Comparison of ENCODE assay signal across 18 cellular contexts in the genomic region with DNA sequence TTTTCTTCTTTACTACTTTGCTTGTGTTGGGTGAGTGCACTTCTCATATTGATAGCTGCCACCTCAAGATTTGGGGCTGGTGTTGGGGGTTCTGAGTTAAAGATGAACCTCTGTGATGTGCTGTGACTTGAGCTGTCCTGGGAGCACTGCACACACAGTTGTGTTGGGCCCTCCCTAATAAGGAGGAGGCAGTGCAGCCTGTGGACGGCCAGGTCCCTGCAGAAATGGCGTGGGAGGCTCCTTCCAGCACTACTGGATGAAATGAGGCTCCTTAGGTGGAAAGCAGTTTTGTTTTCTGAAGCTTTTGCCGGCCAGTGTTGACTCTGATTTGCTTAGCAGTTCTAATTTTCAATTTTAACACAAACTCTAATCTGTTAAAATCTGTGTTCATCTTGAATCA. TPM values are rescaled to one million over a fixed set of nuclear protein-coding genes. Genes with fewer than 3 reads are reported as not detected.
DNase-seq lines count a peak whose midpoint lies in the region; ATAC-seq, FAIRE-seq and TF ChIP-seq lines count a peak whose summit lies in the region.
"Had no signal": no experiment of that assay in that cellular context is flagged by ENCODE, and none has a peak within 500 bp of the region (broad histone marks: within the 10 kb centered on the region; RNA-seq: fewer than 3 reads in every experiment).

No MANE protein-coding gene starts in this region.

- H3K27me3 Mint-ChIP-seq in activated CD8-positive, alpha-beta T cell treated with anti-CD3 and anti-CD28 coated beads for 36 hours, result no peaks in the 10 kb centered on the region
- no peaks in the 10 kb centered on the region for H3K27me3 Mint-ChIP-seq in activated CD8-positive, alpha-beta T cell treated with anti-CD3 and anti-CD28 coated beads, Interleukin-2, amount 10 ng/mL, durations not matched to agents 7 days and 5 days (ENCODE audit: low read depth)
- H3K27me3 Mint-ChIP-seq in CD8-positive, alpha-beta T cell (ENCODE audit: low read depth), result no peaks in the 10 kb centered on the region
- no peaks in the 10 kb centered on the region for H3K27me3 Mint-ChIP-seq in T-cell

- in situ Hi-C loops in K562 (cut with MboI), result no loop called here

- no peak overlapping the region for H3K4me2 ChIP-seq in K562 (ENCODE audit: insufficient read depth, low read length)

- peaks cover 44% of the 10 kb centered on the region for H3K36me3 ChIP-seq in CD8-positive, alpha-beta T cell (ENCODE audit: insufficient read depth, low read length)
- H3K36me3 ChIP-seq in K562 (ENCODE audit: control insufficient read depth, insufficient read depth, low read length) (peaks cover 65% of the 10 kb centered on the region; the same call in 2 of the 3 replicates), gastroesophageal sphincter (peaks cover 0 to 95% of the 10 kb centered on the region in 2 donors)

- no peak for TF ChIP-seq RAD21 in K562 (CRISPR knock-in tag; conservative IDR thresholded peaks at IDR 0.05 in 1 of 2, IDR thresholded peaks at IDR 0.05 in 1 of 2)

- H4K20me1 ChIP-seq in K562 (replicated peaks; ENCODE audit: control insufficient read depth, insufficient read depth, low read length), result 0 out of 2 replicates have a peak, but pooled peaks cover 3% of the 10 kb centered on the region

- no peak for TF ChIP-seq EP300 in K562 (IDR thresholded peaks at IDR 0.05; ENCODE audit: low read length)
- TF ChIP-seq EP300 in gastroesophageal sphincter (IDR thresholded peaks at IDR 0.05), result no peak

- H3K4me1 Mint-ChIP-seq in activated CD8-positive, alpha-beta T cell treated with anti-CD3 and anti-CD28 coated beads for 36 hours (ENCODE audit: low read depth), result peaks cover 38% of the 10 kb centered on the region
- H3K4me1 Mint-ChIP-seq in activated CD8-positive, alpha-beta T cell treated with anti-CD3 and anti-CD28 coated beads, Interleukin-2, amount 10 ng/mL, durations not matched to agents 7 days and 5 days (ENCODE audit: low read depth), result peaks cover 4% of the 10 kb centered on the region
- peaks cover 16% of the 10 kb centered on the region for H3K4me1 Mint-ChIP-seq in CD8-positive, alpha-beta T cell (ENCODE audit: low read depth)
- peaks cover 11 to 23% (median 21%) of the 10 kb centered on the region in 3 donors for H3K4me1 Mint-ChIP-seq in T-cell
- H3K4me1 Mint-ChIP-seq: CD14-positive monocyte had no signal

- H3K9me3 ChIP-seq in CD8-positive, alpha-beta T cell (ENCODE audit: low read length), result no peaks in the 10 kb centered on the region
- H3K9me3 ChIP-seq in K562 (replicated peaks; ENCODE audit: control insufficient read depth, insufficient read depth, low read depth, low read length) (no peaks in the 10 kb centered on the region), gastroesophageal sphincter (no peaks in the 10 kb centered on the region)

- FAIRE-seq in K562 (lab: Jason Lieb, UNC), result no peak
- FAIRE-seq: RCC 7860 had no signal

- no peak overlapping the region for H3K4me3 ChIP-seq in CD8-positive, alpha-beta T cell (ENCODE audit: low read depth, low read length)
- H3K4me3 ChIP-seq in K562 (no peak overlapping the region), gastroesophageal sphincter (no peak overlapping the region)

- H3K36me3 Mint-ChIP-seq in activated CD8-positive, alpha-beta T cell treated with anti-CD3 and anti-CD28 coated beads for 36 hours (ENCODE audit: low read depth), result peaks cover 50% of the 10 kb centered on the region
- peaks cover 40% of the 10 kb centered on the region for H3K36me3 Mint-ChIP-seq in activated CD8-positive, alpha-beta T cell treated with anti-CD3 and anti-CD28 coated beads, Interleukin-2, amount 10 ng/mL, durations not matched to agents 7 days and 5 days (ENCODE audit: low read depth)
- H3K36me3 Mint-ChIP-seq in CD8-positive, alpha-beta T cell, result peaks cover 72% of the 10 kb centered on the region
- H3K36me3 Mint-ChIP-seq in T-cell, result peaks cover 54% of the 10 kb centered on the region

- CTCF ChIA-PET in activated CD8-positive, alpha-beta T cell treated with anti-CD3 and anti-CD28 coated beads for 36 hours (lab: Charles Lee), result interaction anchor here (1.3 kb wide), 1 partner anchor 10 kb away, joined by 3 read pairs; no protein-coding TSS in a partner anchor
- CTCF ChIA-PET in activated CD8-positive, alpha-beta T cell treated with anti-CD3 and anti-CD28 coated beads, Interleukin-2, amount 10 ng/mL, durations not matched to agents 7 days and 5 days (lab: Charles Lee), result no interaction called here
- CTCF ChIA-PET in CD8-positive, alpha-beta T cell (lab: Charles Lee), result no interaction called here
- CTCF ChIA-PET in K562 (lab: Yijun Ruan, JAX; ENCODE audit: low intra/inter-chr PET ratio) (no interaction called here), T-cell (lab: Charles Lee) (no interaction called here)

- BruUV-seq in K562 (replicated peaks; lab: Mats Ljungman, UMichigan), result no TSS peak

- no peak overlapping the region for H3K27ac ChIP-seq in CD8-positive, alpha-beta T cell (ENCODE audit: low read depth, low read length)
- H3K27ac ChIP-seq in K562 (ENCODE audit: extremely low read depth, low read depth, low read length) (no peak overlapping the region), gastroesophageal sphincter (no peak overlapping the region)
- H3K27ac ChIP-seq: 22Rv1 had no signal

- H3K4me1 ChIP-seq in CD8-positive, alpha-beta T cell (ENCODE audit: insufficient read depth, low read length), result no peaks in the 10 kb centered on the region
- H3K4me1 ChIP-seq in K562 (replicated peaks in 1 of 2; ENCODE audit: control insufficient read depth in 2 of 2, insufficient read depth in 2 of 2, low read length in 2 of 2), result peaks cover 0 to 7% of the 10 kb centered on the region in 2 experiments; a peak in 1 of 5 replicates
- peaks cover 0 to 16% (median 0%) of the 10 kb centered on the region in 3 donors for H3K4me1 ChIP-seq in gastroesophageal sphincter

- H3K4me3 Mint-ChIP-seq in activated CD8-positive, alpha-beta T cell treated with anti-CD3 and anti-CD28 coated beads for 36 hours, result no peak overlapping the region
- no peak overlapping the region for H3K4me3 Mint-ChIP-seq in activated CD8-positive, alpha-beta T cell treated with anti-CD3 and anti-CD28 coated beads, Interleukin-2, amount 10 ng/mL, durations not matched to agents 7 days and 5 days
- H3K4me3 Mint-ChIP-seq in CD8-positive, alpha-beta T cell, result no peak overlapping the region
- no peak overlapping the region for H3K4me3 Mint-ChIP-seq in T-cell
- H3K4me3 Mint-ChIP-seq: CD14-positive monocyte had no signal

- intact Hi-C loops in activated CD8-positive, alpha-beta T cell treated with anti-CD3 and anti-CD28 coated beads for 36 hours (cut with micrococcal nuclease), result loop anchor here (10.0 kb wide), 2 partner anchors 155 to 265 kb away; no protein-coding TSS in a partner anchor
- intact Hi-C loops in CD8-positive, alpha-beta T cell (cut with DNase I, micrococcal nuclease), result no loop called here
- intact Hi-C loops in K562 (cut with micrococcal nuclease), result no loop called here

- no peak for DNase-seq in activated CD8-positive, alpha-beta T cell treated with anti-CD3 and anti-CD28 coated beads for 36 hours
- no peak for DNase-seq in activated CD8-positive, alpha-beta T cell treated with anti-CD3 and anti-CD28 coated beads, Interleukin-2, amount 10 ng/mL, durations not matched to agents 7 days and 5 days
- DNase-seq in CD8-positive, alpha-beta T cell, result no peak
- DNase-seq in K562 (ENCODE audit: extremely low read depth in 1 of 4, low spot score in 3 of 4) (no peak), mesenteric fat pad (ENCODE audit: low spot score) (peak; percentile 22), T-cell (no peak)
- DNase-seq: Calu3, GF-D8, NCI-H1105, NCI-H2081, NCI-H446 treated with DMSO at 0.1 percent for 48 hours, NCI-H69, SHP77 had no signal

- peak overlapping the region; percentile 4 for H3K27ac Mint-ChIP-seq in activated CD8-positive, alpha-beta T cell treated with anti-CD3 and anti-CD28 coated beads for 36 hours
- no peak overlapping the region for H3K27ac Mint-ChIP-seq in activated CD8-positive, alpha-beta T cell treated with anti-CD3 and anti-CD28 coated beads, Interleukin-2, amount 10 ng/mL, durations not matched to agents 7 days and 5 days
- peak overlapping the region; percentile 30 for H3K27ac Mint-ChIP-seq in CD8-positive, alpha-beta T cell
- H3K27ac Mint-ChIP-seq in T-cell, result peak overlapping the region in 1 of 2 donors; percentile 10

- WGBS in K562 (ENCODE audit: insufficient coverage, low coverage, missing lambda C conversion rate), result 23% methylated on average over 3 of the region's 3 CpGs
- 44 to 78% methylated on average over 1 of the region's 3 CpGs for WGBS in gastroesophageal sphincter (ENCODE audit: low coverage in 1 of 2), 2 donors

- H3K9me3 Mint-ChIP-seq in activated CD8-positive, alpha-beta T cell treated with anti-CD3 and anti-CD28 coated beads for 36 hours, result no peaks in the 10 kb centered on the region
- H3K9me3 Mint-ChIP-seq in activated CD8-positive, alpha-beta T cell treated with anti-CD3 and anti-CD28 coated beads, Interleukin-2, amount 10 ng/mL, durations not matched to agents 7 days and 5 days (ENCODE audit: insufficient read depth), result no peaks in the 10 kb centered on the region
- no peaks in the 10 kb centered on the region for H3K9me3 Mint-ChIP-seq in CD8-positive, alpha-beta T cell
- H3K9me3 Mint-ChIP-seq in T-cell, result no peaks in the 10 kb centered on the region
- H3K9me3 Mint-ChIP-seq: CD14-positive monocyte had no signal

- no peaks in the 10 kb centered on the region for H3K27me3 ChIP-seq in CD8-positive, alpha-beta T cell (ENCODE audit: insufficient read depth, low read length)
- no peaks in the 10 kb centered on the region for H3K27me3 ChIP-seq in K562 (ENCODE audit: control insufficient read depth in 2 of 2, insufficient read depth in 2 of 2, low read length in 2 of 2)
- H3K27me3 ChIP-seq in gastroesophageal sphincter, result no peaks in the 10 kb centered on the region

- POLR2A ChIA-PET in activated CD8-positive, alpha-beta T cell treated with anti-CD3 and anti-CD28 coated beads for 36 hours (lab: Charles Lee), result interaction anchor here (1.0 kb wide), 1 partner anchor 26 kb away, joined by 3 read pairs; no protein-coding TSS in a partner anchor
- POLR2A ChIA-PET in activated CD8-positive, alpha-beta T cell treated with anti-CD3 and anti-CD28 coated beads, Interleukin-2, amount 10 ng/mL, durations not matched to agents 7 days and 5 days (lab: Charles Lee), result no interaction called here
- POLR2A ChIA-PET in CD8-positive, alpha-beta T cell (lab: Charles Lee), result no interaction called here
- POLR2A ChIA-PET in K562 (lab: Yijun Ruan, JAX), result no interaction called here
- POLR2A ChIA-PET in T-cell (lab: Charles Lee), result no interaction called here

- no peak for TF ChIP-seq POLR2A in K562 (conservative IDR thresholded peaks at IDR 0.05)
- no peak for TF ChIP-seq POLR2A in gastroesophageal sphincter (IDR thresholded peaks at IDR 0.05)

- H3K9me1 ChIP-seq in K562 (ENCODE audit: control insufficient read depth, insufficient read depth, low read length), result no peaks in the 10 kb centered on the region

- no peak for ATAC-seq in activated CD8-positive, alpha-beta T cell treated with anti-CD3 and anti-CD28 coated beads for 36 hours
- ATAC-seq in activated CD8-positive, alpha-beta T cell treated with anti-CD3 and anti-CD28 coated beads, Interleukin-2, amount 10 ng/mL, durations not matched to agents 7 days and 5 days, result no peak
- no peak for ATAC-seq in CD8-positive, alpha-beta T cell
- ATAC-seq in K562, result peak; percentile 65
- no peak for ATAC-seq in gastroesophageal sphincter
- no peak for ATAC-seq in HG02759 (IDR thresholded peaks at IDR 0.05; ENCODE audit: unreplicated experiment)
- ATAC-seq in T-cell (replicated peaks in 1 of 4), result no peak

- no peak overlapping the region for H3K9ac ChIP-seq in K562 (ENCODE audit: insufficient read depth in 1 of 2, low read depth in 2 of 2, low read length in 2 of 2)

- H3K79me2 ChIP-seq in K562 (ENCODE audit: control insufficient read depth, insufficient read depth, low read length), result no peaks in the 10 kb centered on the region

- no peak overlapping the region for H2AFZ ChIP-seq in K562 (ENCODE audit: low read depth, low read length)

- TF ChIP-seq CTCF in activated CD8-positive, alpha-beta T cell treated with anti-CD3 and anti-CD28 coated beads for 36 hours (IDR thresholded peaks at IDR 0.05), result no peak
- no peak for TF ChIP-seq CTCF in CD8-positive, alpha-beta T cell (IDR thresholded peaks at IDR 0.05)
- TF ChIP-seq CTCF in K562 (IDR thresholded peaks at IDR 0.05 in 2 of 3, conservative IDR thresholded peaks at IDR 0.05 in 1 of 3; ENCODE audit: insufficient read depth in 2 of 3, low read depth in 1 of 3, low read length in 3 of 3), result no peak
- TF ChIP-seq CTCF in gastroesophageal sphincter (IDR thresholded peaks at IDR 0.05), result no peak

RNA-seq across cellular contexts. Expression of a gene that starts 44.0 kb away (rescaled TPM):
- 10 to 100 TPM; 17.2 to 17.9 TPM for total RNA-seq in activated CD8-positive, alpha-beta T cell treated with anti-CD3 and anti-CD28 coated beads for 36 hours
- total RNA-seq in activated CD8-positive, alpha-beta T cell treated with anti-CD3 and anti-CD28 coated beads, Interleukin-2, amount 10 ng/mL, durations not matched to agents 7 days and 5 days, result 10 to 100 TPM; 24.9 to 27.0 TPM
- 10 to 100 TPM; 22.6 to 23.7 TPM for total RNA-seq in CD8-positive, alpha-beta T cell
- 35.9 and 54.0 TPM in 2 replicates for total RNA-seq in K562 (2011; cell fraction: chromatin; rRNA removed; ENCODE audit: low replicate concordance)
- total RNA-seq in K562 (2011; cell fraction: nucleolus; rRNA removed), result 20.7 and 22.1 TPM in 2 replicates
- 24.8 and 29.8 TPM in 2 replicates for total RNA-seq in K562 (2011; cell fraction: nucleoplasm; rRNA removed)
- total RNA-seq in K562 (2014; rRNA removed) (6.7 and 7.8 TPM in 2 replicates), K562 (2014; rRNA removed; fragmentation: Illumina TruSeq; extraction: Trizol) (5.6 and 5.9 TPM in 2 replicates), K562 (2015; rRNA removed; fragmentation: Illumina TruSeq; extraction: Trizol) (7.2 and 7.5 TPM in 2 replicates), K562 (2021) (10.0 and 11.1 TPM in 2 replicates), mesenteric fat pad (17.1 TPM), gastroesophageal sphincter (10 to 100 TPM; 11.4 to 16.7 (median 13.9) TPM), T-cell (10 to 100 TPM; 34.6 to 40.4 (median 37.3) TPM)
- polyA plus RNA-seq in K562 (2011; rRNA removed) (11.6 and 15.6 TPM in 2 replicates), K562 (2014; fragmentation: Illumina TruSeq; extraction: Trizol) (6.7 and 6.9 TPM in 2 replicates), K562 (2014; fragmentation: Nextera tagmentation; extraction: Ambion mirVana) (1 to 10 TPM; 2.3 TPM), K562 (2014; rRNA removed) (5.5 and 7.1 TPM in 2 replicates)
- polyA plus RNA-seq in K562 (2011; cell fraction: cytosol; rRNA removed), result 11.0 and 14.5 TPM in 2 replicates
- 34.2 and 36.8 TPM in 2 replicates for polyA plus RNA-seq in K562 (2011; cell fraction: nucleus; rRNA removed)
- polyA plus RNA-seq in K562 (2012), result 7.4 and 8.7 TPM in 2 replicates
- 20.9 and 21.6 TPM in 2 replicates for polyA minus RNA-seq in K562 (2011; rRNA and poly(A)+ RNA removed)
- 10.9 and 15.2 TPM in 2 replicates for polyA minus RNA-seq in K562 (2011; cell fraction: cytosol; rRNA and poly(A)+ RNA removed)
- polyA minus RNA-seq in K562 (2011; cell fraction: nucleus; rRNA and poly(A)+ RNA removed), result 12.8 and 19.8 TPM in 2 replicates

RNA-seq across cellular contexts. Expression of a gene that starts 51.2 kb away (rescaled TPM):
- 10 to 100 TPM; 67.7 to 69.5 TPM for total RNA-seq in activated CD8-positive, alpha-beta T cell treated with anti-CD3 and anti-CD28 coated beads for 36 hours
- 10 to 100 TPM; 64.7 to 65.3 TPM for total RNA-seq in activated CD8-positive, alpha-beta T cell treated with anti-CD3 and anti-CD28 coated beads, Interleukin-2, amount 10 ng/mL, durations not matched to agents 7 days and 5 days
- 100 to 1,000 TPM; 307 to 317 TPM for total RNA-seq in CD8-positive, alpha-beta T cell
- total RNA-seq in K562 (2011; cell fraction: chromatin; rRNA removed; ENCODE audit: low replicate concordance), result 102 and 230 TPM in 2 replicates
- 57.5 and 77.1 TPM in 2 replicates for total RNA-seq in K562 (2011; cell fraction: nucleolus; rRNA removed)
- total RNA-seq in K562 (2011; cell fraction: nucleoplasm; rRNA removed), result 107 and 128 TPM in 2 replicates
- total RNA-seq in K562 (2014; rRNA removed) (75.0 and 75.7 TPM in 2 replicates), K562 (2014; rRNA removed; fragmentation: Illumina TruSeq; extraction: Trizol) (143 and 163 TPM in 2 replicates), K562 (2015; rRNA removed; fragmentation: Illumina TruSeq; extraction: Trizol) (78.5 and 87.8 TPM in 2 replicates), K562 (2021) (70.0 and 75.6 TPM in 2 replicates), mesenteric fat pad (32.3 TPM), gastroesophageal sphincter (10 to 100 TPM; 19.2 to 32.4 (median 29.5) TPM), T-cell (100 to 1,000 TPM in 2 of 5 donors, 10 to 100 TPM in 3; 26.2 to 166 (median 32.8) TPM)
- polyA plus RNA-seq in K562 (2011; rRNA removed) (225 and 265 TPM in 2 replicates), K562 (2014; fragmentation: Illumina TruSeq; extraction: Trizol) (95.6 and 119 TPM in 2 replicates), K562 (2014; fragmentation: Nextera tagmentation; extraction: Ambion mirVana) (100 to 1,000 TPM; 167 to 189 TPM), K562 (2014; rRNA removed) (114 and 118 TPM in 2 replicates)
- polyA plus RNA-seq in K562 (2011; cell fraction: cytosol; rRNA removed), result 36.9 and 111 TPM in 2 replicates
- polyA plus RNA-seq in K562 (2011; cell fraction: nucleus; rRNA removed), result 76.3 and 126 TPM in 2 replicates
- 63.7 and 110 TPM in 2 replicates for polyA plus RNA-seq in K562 (2012)
- polyA minus RNA-seq in K562 (2011; rRNA and poly(A)+ RNA removed), result 133 and 155 TPM in 2 replicates
- polyA minus RNA-seq in K562 (2011; cell fraction: cytosol; rRNA and poly(A)+ RNA removed), result 33.5 and 42.6 TPM in 2 replicates
- polyA minus RNA-seq in K562 (2011; cell fraction: nucleus; rRNA and poly(A)+ RNA removed), result 26.9 and 57.5 TPM in 2 replicates
